1 cellular context compared by ENCODE assay signal in genomic region chr7:101251871-101252659, GRCh38.
TF ChIP-seq lines count a peak whose summit lies in the region.

No MANE protein-coding gene starts in this region.

TF ChIP-seq in HepG2, 621 proteins besides CTCF, POLR2A, EP300 and RAD21 (continues in another document):
- TF ChIP-seq KAT8 (CRISPR knock-in tag; IDR thresholded peaks at IDR 0.05) (peak; percentile 97), TARDBP (CRISPR knock-in tag; IDR thresholded peaks at IDR 0.05) (peak; percentile 55; the same call in 1 of the 2 replicates), GMEB1 (CRISPR knock-in tag; IDR thresholded peaks at IDR 0.05; ENCODE audit: borderline replicate concordance) (peak; percentile 48; the same call in 1 of the 2 replicates), ZNF280B (CRISPR knock-in tag; IDR thresholded peaks at IDR 0.05; ENCODE audit: borderline replicate concordance) (no peak), E2F2 (CRISPR knock-in tag; IDR thresholded peaks at IDR 0.05; ENCODE audit: borderline replicate concordance) (no peak), ZNF816 (CRISPR knock-in tag; IDR thresholded peaks at IDR 0.05; ENCODE audit: borderline replicate concordance) (0 out of 2 replicates have a peak, but pooled peaks have one; percentile 30), LCORL (IDR thresholded peaks at IDR 0.05) (no peak), LCORL (CRISPR knock-in tag; IDR thresholded peaks at IDR 0.05) (peak; percentile 57), ZNF619 (CRISPR knock-in tag; IDR thresholded peaks at IDR 0.05) (no peak), PHF20 (CRISPR knock-in tag; IDR thresholded peaks at IDR 0.05) (peak; percentile 90), YY1 (IDR thresholded peaks at IDR 0.05; ENCODE audit: insufficient read depth, insufficient replicate concordance, low read depth, low read length) (peak; percentile 47), ARNT2 (CRISPR knock-in tag; IDR thresholded peaks at IDR 0.05; ENCODE audit: low read depth) (peak; percentile 54), POLR2G (IDR thresholded peaks at IDR 0.05; ENCODE audit: low read depth, low read length) (peak; percentile 88), DZIP1 (CRISPR knock-in tag; IDR thresholded peaks at IDR 0.05) (no peak), CREM (IDR thresholded peaks at IDR 0.05) (peak; percentile 64), CREM (CRISPR knock-in tag; IDR thresholded peaks at IDR 0.05) (no peak), STAT5B (CRISPR knock-in tag; IDR thresholded peaks at IDR 0.05) (no peak), ISL2 (CRISPR knock-in tag; IDR thresholded peaks at IDR 0.05) (peak; percentile 45; the same call in 1 of the 2 replicates), MYC (CRISPR knock-in tag; IDR thresholded peaks at IDR 0.05; ENCODE audit: borderline replicate concordance) (peak; percentile 58; the same call in 1 of the 2 replicates), RNF2 (conservative IDR thresholded peaks at IDR 0.05; ENCODE audit: low read depth) (0 out of 2 replicates have a peak, but pooled peaks have one; percentile 35), PBX3 (CRISPR knock-in tag; IDR thresholded peaks at IDR 0.05; ENCODE audit: borderline replicate concordance) (no peak), ZNF772 (CRISPR knock-in tag; IDR thresholded peaks at IDR 0.05) (peak; percentile 44; the same call in 1 of the 2 replicates), NFYC (CRISPR knock-in tag; IDR thresholded peaks at IDR 0.05) (peak; percentile 78), ZNF543 (CRISPR knock-in tag; IDR thresholded peaks at IDR 0.05) (no peak), HOMEZ (CRISPR knock-in tag; IDR thresholded peaks at IDR 0.05; ENCODE audit: low read depth) (peak; percentile 35; the same call in 1 of the 2 replicates), PAXIP1 (CRISPR knock-in tag; conservative IDR thresholded peaks at IDR 0.05) (peak; percentile 42; the same call in 1 of the 2 replicates), BRD4 (CRISPR knock-in tag; IDR thresholded peaks at IDR 0.05) (no peak), ARID4A (CRISPR knock-in tag; IDR thresholded peaks at IDR 0.05; ENCODE audit: borderline replicate concordance) (peak; percentile 95), KLF13 (CRISPR knock-in tag; IDR thresholded peaks at IDR 0.05) (0 out of 2 replicates have a peak, but pooled peaks have one; percentile 44), ZMYM4 (CRISPR knock-in tag; IDR thresholded peaks at IDR 0.05) (0 out of 2 replicates have a peak, but pooled peaks have one; percentile 44), JUN (CRISPR knock-in tag; IDR thresholded peaks at IDR 0.05) (peak; percentile 57; the same call in 1 of the 2 replicates), FOXC1 (CRISPR knock-in tag; IDR thresholded peaks at IDR 0.05; ENCODE audit: borderline replicate concordance) (peak; percentile 85), ZNF205 (CRISPR knock-in tag; IDR thresholded peaks at IDR 0.05) (peak; percentile 39; the same call in 1 of the 2 replicates), BATF2 (CRISPR knock-in tag; IDR thresholded peaks at IDR 0.05) (no peak), ZBTB43 (CRISPR knock-in tag; conservative IDR thresholded peaks at IDR 0.05) (peak; percentile 43; the same call in 1 of the 2 replicates), ZNF263 (CRISPR knock-in tag; IDR thresholded peaks at IDR 0.05) (peak; percentile 95)
